ENCODE assay signal across 1 cellular context in genomic region chr22:38353142-38353629, GRCh38.
TF ChIP-seq lines count a peak whose summit lies in the region.

No MANE protein-coding gene starts in this region.

TF ChIP-seq in K562, 482 proteins besides CTCF, POLR2A, EP300 and RAD21 (continued from another document):
- TF ChIP-seq CTCFL (IDR thresholded peaks at IDR 0.05; ENCODE audit: borderline replicate concordance, insufficient read depth, low read depth, low read length, poor library complexity, severe bottlenecking) (peak; percentile 92), ZNF263 (CRISPR knock-in tag; IDR thresholded peaks at IDR 0.05; ENCODE audit: borderline replicate concordance) (peak; percentile 87), ZBTB12 (CRISPR knock-in tag; IDR thresholded peaks at IDR 0.05) (no peak), USF2 (CRISPR knock-in tag; IDR thresholded peaks at IDR 0.05) (0 out of 2 replicates have a peak, but pooled peaks have one; percentile 33), ZBTB33 (CRISPR knock-in tag; IDR thresholded peaks at IDR 0.05) (peak; percentile 64), SUPT5H (IDR thresholded peaks at IDR 0.05) (no peak), CBX1 (IDR thresholded peaks at IDR 0.05; ENCODE audit: low read depth) (peak; percentile 47; the same call in 1 of the 2 replicates), RREB1 (CRISPR knock-in tag; IDR thresholded peaks at IDR 0.05) (no peak), KLF16 (IDR thresholded peaks at IDR 0.05) (0 out of 2 replicates have a peak, but pooled peaks have one; percentile 24), ESRRB (CRISPR knock-in tag; IDR thresholded peaks at IDR 0.05; ENCODE audit: borderline replicate concordance) (no peak), ATF6 (CRISPR knock-in tag; IDR thresholded peaks at IDR 0.05) (no peak), RUNX1 (IDR thresholded peaks at IDR 0.05; ENCODE audit: low read depth) (no peak), TBL1XR1 (IDR thresholded peaks at IDR 0.05; ENCODE audit: low read length in 2 of 2) (no peak), SMC3 (conservative IDR thresholded peaks at IDR 0.05; ENCODE audit: insufficient read depth, low read depth, low read length) (peak; percentile 76), MYC (IDR thresholded peaks at IDR 0.05; ENCODE audit: low read depth, low read length) (peak; percentile 39; the same call in 1 of the 2 replicates), MYC (CRISPR knock-in tag; IDR thresholded peaks at IDR 0.05; ENCODE audit: borderline replicate concordance, low read depth) (no peak), CTBP1 (IDR thresholded peaks at IDR 0.05; ENCODE audit: borderline replicate concordance) (0 out of 2 replicates have a peak, but pooled peaks have one; percentile 30), SAFB (IDR thresholded peaks at IDR 0.05; ENCODE audit: borderline replicate concordance, low read depth, low read length) (0 out of 2 replicates have a peak, but pooled peaks have one; percentile 50), CCNT2 (IDR thresholded peaks at IDR 0.05; ENCODE audit: borderline replicate concordance, extremely low read depth, insufficient read length, low read depth, low read length) (peak; percentile 56), MAZ (CRISPR knock-in tag; conservative IDR thresholded peaks at IDR 0.05 in 1 of 2, IDR thresholded peaks at IDR 0.05 in 1 of 2) (peak; percentile 55 to 90; a peak in 3 of 4 replicates), PTRF (tag; IDR thresholded peaks at IDR 0.05) (no peak), VEZF1 (CRISPR knock-in tag; IDR thresholded peaks at IDR 0.05) (peak; percentile 60), USF1 (CRISPR knock-in tag; IDR thresholded peaks at IDR 0.05) (peak; percentile 56), HMGN3 (IDR thresholded peaks at IDR 0.05; ENCODE audit: borderline replicate concordance, extremely low read depth, insufficient read length, low read depth, low read length) (peak; percentile 71), RB1 (IDR thresholded peaks at IDR 0.05; ENCODE audit: low read depth) (peak; percentile 73), RCOR1 (IDR thresholded peaks at IDR 0.05; ENCODE audit: borderline replicate concordance in 1 of 2, low read depth in 2 of 2, low read length in 2 of 2) (no peak), RBFOX2 (IDR thresholded peaks at IDR 0.05; ENCODE audit: low read depth, low read length) (peak; percentile 19; the same call in 1 of the 2 replicates)
